12 cellular contexts compared by ENCODE assay signal in genomic region chr22:31870890-31871289, GRCh38.
DNase-seq lines count a peak whose midpoint lies in the region; ATAC-seq and TF ChIP-seq lines count a peak whose summit lies in the region.
"Had no signal": no experiment of that assay in that cellular context is flagged by ENCODE, and none has a peak within 500 bp of the region (broad histone marks: within the 10 kb centered on the region; RNA-seq: fewer than 3 reads in every experiment).

No MANE protein-coding gene starts in this region.

- H3K27me3 ChIP-seq in left lung, result no peaks in the 10 kb centered on the region

- H3K4me1 ChIP-seq in left lung, result peaks cover 0 to 37% of the 10 kb centered on the region in 2 donors

- peak overlapping the region; percentile 32 for H3K27ac Mint-ChIP-seq in central memory CD8-positive, alpha-beta T cell (ENCODE audit: low read depth)
- H3K27ac Mint-ChIP-seq in activated naive CD8-positive, alpha-beta T cell treated with anti-CD3 and anti-CD28 coated beads, Interleukin-2, amount 50 U/mL, for 24 hours, result no peak overlapping the region
- no peak overlapping the region for H3K27ac Mint-ChIP-seq in stimulated activated effector memory CD8-positive, alpha-beta T cell treated with anti-CD3 and anti-CD28 coated beads, Interleukin-12 subunit alpha, Interleukin-12 subunit beta, amount 100 ng/mL, for 72 hours
- H3K27ac Mint-ChIP-seq: stimulated activated naive CD8-positive, alpha-beta T cell treated with anti-CD3 and anti-CD28 coated beads, Interleukin-15, Interleukin-2, amounts not matched to agents 100 ng/mL and 50 ng/mL, for 24 hours had no signal

- peaks cover 6% of the 10 kb centered on the region for H3K4me1 Mint-ChIP-seq in central memory CD8-positive, alpha-beta T cell
- H3K4me1 Mint-ChIP-seq in activated naive CD8-positive, alpha-beta T cell treated with anti-CD3 and anti-CD28 coated beads, Interleukin-2, amount 50 U/mL, for 24 hours, result peaks cover 5% of the 10 kb centered on the region
- peaks cover under 1% of the 10 kb centered on the region for H3K4me1 Mint-ChIP-seq in stimulated activated effector memory CD8-positive, alpha-beta T cell treated with anti-CD3 and anti-CD28 coated beads, Interleukin-12 subunit alpha, Interleukin-12 subunit beta, amount 100 ng/mL, for 72 hours

- no peaks in the 10 kb centered on the region for H3K9me3 Mint-ChIP-seq in central memory CD8-positive, alpha-beta T cell
- H3K9me3 Mint-ChIP-seq in activated naive CD8-positive, alpha-beta T cell treated with anti-CD3 and anti-CD28 coated beads, Interleukin-2, amount 50 U/mL, for 24 hours, result no peaks in the 10 kb centered on the region
- H3K9me3 Mint-ChIP-seq in stimulated activated effector memory CD8-positive, alpha-beta T cell treated with anti-CD3 and anti-CD28 coated beads, Interleukin-12 subunit alpha, Interleukin-12 subunit beta, amount 100 ng/mL, for 72 hours, result no peaks in the 10 kb centered on the region
- H3K9me3 Mint-ChIP-seq: stimulated activated naive CD8-positive, alpha-beta T cell treated with anti-CD3 and anti-CD28 coated beads, Interleukin-15, Interleukin-2, amounts not matched to agents 100 ng/mL and 50 ng/mL, for 24 hours had no signal

- H3K4me3 Mint-ChIP-seq in central memory CD8-positive, alpha-beta T cell, result no peak overlapping the region
- no peak overlapping the region for H3K4me3 Mint-ChIP-seq in activated naive CD8-positive, alpha-beta T cell treated with anti-CD3 and anti-CD28 coated beads, Interleukin-2, amount 50 U/mL, for 24 hours
- H3K4me3 Mint-ChIP-seq in stimulated activated effector memory CD8-positive, alpha-beta T cell treated with anti-CD3 and anti-CD28 coated beads, Interleukin-12 subunit alpha, Interleukin-12 subunit beta, amount 100 ng/mL, for 72 hours, result no peak overlapping the region
- H3K4me3 Mint-ChIP-seq: activated naive CD8-positive, alpha-beta T cell; stimulated activated naive CD8-positive, alpha-beta T cell treated with anti-CD3 and anti-CD28 coated beads, Interleukin-15, Interleukin-2, amounts not matched to agents 100 ng/mL and 50 ng/mL, for 24 hours had no signal

- H3K27ac ChIP-seq in left lung, result peak overlapping the region in 1 of 2 donors; percentile 70
- H3K27ac ChIP-seq: C4-2B had no signal

- H3K9me3 ChIP-seq in left lung, result no peaks in the 10 kb centered on the region

- peaks cover 0 to 45% of the 10 kb centered on the region in 2 donors for H3K36me3 ChIP-seq in left lung

- intact Hi-C loops in left lung (cut with DNase I), result no loop called here

- DNase-seq in AG08395 (ENCODE audit: low spot score) (peak; percentile 84), M059J (ENCODE audit: low read depth) (peak; percentile 84), left lung (no peak), DMS 273 treated with DMSO at 0.1 percent for 48 hours (lab: John Stamatoyannopoulos, UW) (no peak)
- no peak for DNase-seq in central memory CD8-positive, alpha-beta T cell (ENCODE audit: low spot score in 2 of 2)
- no peak for DNase-seq in activated naive CD8-positive, alpha-beta T cell treated with anti-CD3 and anti-CD28 coated beads, Interleukin-2, amount 50 U/mL, for 24 hours
- no peak for DNase-seq in stimulated activated effector memory CD8-positive, alpha-beta T cell treated with anti-CD3 and anti-CD28 coated beads, Interleukin-12 subunit alpha, Interleukin-12 subunit beta, amount 100 ng/mL, for 72 hours (ENCODE audit: low spot score in 2 of 2)
- DNase-seq: NCI-H1092 treated with DMSO at 0.1 percent for 48 hours had no signal

- no peak overlapping the region for H3K4me3 ChIP-seq in left lung

- H3K36me3 Mint-ChIP-seq in central memory CD8-positive, alpha-beta T cell (ENCODE audit: insufficient read depth), result peaks cover 35% of the 10 kb centered on the region
- peaks cover 26% of the 10 kb centered on the region for H3K36me3 Mint-ChIP-seq in activated naive CD8-positive, alpha-beta T cell treated with anti-CD3 and anti-CD28 coated beads, Interleukin-2, amount 50 U/mL, for 24 hours (ENCODE audit: low read depth)
- H3K36me3 Mint-ChIP-seq in stimulated activated effector memory CD8-positive, alpha-beta T cell treated with anti-CD3 and anti-CD28 coated beads, Interleukin-12 subunit alpha, Interleukin-12 subunit beta, amount 100 ng/mL, for 72 hours, result peaks cover 64% of the 10 kb centered on the region

- no peaks in the 10 kb centered on the region for H3K27me3 Mint-ChIP-seq in central memory CD8-positive, alpha-beta T cell
- H3K27me3 Mint-ChIP-seq in activated naive CD8-positive, alpha-beta T cell treated with anti-CD3 and anti-CD28 coated beads, Interleukin-2, amount 50 U/mL, for 24 hours, result no peaks in the 10 kb centered on the region
- H3K27me3 Mint-ChIP-seq: activated naive CD8-positive, alpha-beta T cell; stimulated activated naive CD8-positive, alpha-beta T cell treated with anti-CD3 and anti-CD28 coated beads, Interleukin-15, Interleukin-2, amounts not matched to agents 100 ng/mL and 50 ng/mL, for 24 hours had no signal

- no peak for TF ChIP-seq CTCF in left lung (IDR thresholded peaks at IDR 0.05)

- no peak for ATAC-seq in central memory CD8-positive, alpha-beta T cell (replicated peaks; ENCODE audit: extremely low read depth, poor library complexity, severe bottlenecking)
- peak; percentile 46 for ATAC-seq in left lung
- no peak for ATAC-seq in activated naive CD8-positive, alpha-beta T cell treated with anti-CD3 and anti-CD28 coated beads, Interleukin-2, amount 50 U/mL, for 24 hours
- ATAC-seq in stimulated activated effector memory CD8-positive, alpha-beta T cell treated with anti-CD3 and anti-CD28 coated beads, Interleukin-12 subunit alpha, Interleukin-12 subunit beta, amount 100 ng/mL, for 72 hours, result no peak
- ATAC-seq in HG03378 (IDR thresholded peaks at IDR 0.05; ENCODE audit: unreplicated experiment), result no peak

Comparison
In these comparisons a context has a peak if more than half of its experiments do, and no peak if none do; other contexts are left out.
1. DNase-seq: peak in AG08395 (single experiment) and M059J (single experiment); none in central memory CD8-positive, alpha-beta T cell (0 of 2), left lung (0 of 2), activated naive CD8-positive, alpha-beta T cell treated with anti-CD3 and anti-CD28 coated beads, Interleukin-2, amount 50 U/mL, for 24 hours (single experiment), stimulated activated effector memory CD8-positive, alpha-beta T cell treated with anti-CD3 and anti-CD28 coated beads, Interleukin-12 subunit alpha, Interleukin-12 subunit beta, amount 100 ng/mL, for 72 hours (0 of 2) and DMS 273 treated with DMSO at 0.1 percent for 48 hours (single experiment).